In the genomic region with DNA sequence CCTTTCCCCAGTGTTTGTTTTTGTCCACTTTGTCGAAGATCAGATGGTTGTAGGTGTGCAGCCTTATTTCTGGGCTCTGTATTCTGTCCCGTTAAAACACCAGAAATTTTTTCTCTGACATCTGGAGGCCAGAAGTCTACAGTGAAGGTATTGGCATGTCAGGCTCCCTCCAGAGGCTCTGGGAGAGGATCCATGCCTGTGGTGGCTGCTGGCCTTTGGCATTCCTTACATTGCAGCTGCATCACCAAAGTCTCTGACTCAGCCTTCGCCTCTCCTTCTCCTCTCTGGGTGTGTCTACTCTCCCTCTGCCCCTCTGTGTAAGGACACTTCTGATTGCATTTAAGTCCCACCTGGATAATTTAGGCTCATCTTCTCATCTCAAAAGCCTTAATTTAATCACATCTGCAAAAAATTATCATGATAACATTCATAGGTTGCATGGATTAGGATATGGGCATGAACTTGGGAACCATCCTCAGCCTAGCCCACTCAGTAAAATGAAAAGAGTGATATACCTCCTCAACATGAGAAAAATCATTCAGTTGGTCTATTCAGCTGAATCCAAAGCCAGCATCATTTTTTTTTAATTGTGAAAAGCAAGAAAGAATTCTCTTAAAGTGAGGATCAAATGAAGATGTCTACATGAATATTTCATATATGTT, we compare ENCODE assay signal across 10 cellular contexts.
A peak's percentile ranks its signal among the peaks of the same experiment; 100 is the strongest.
DNase-seq lines count a peak whose midpoint lies in the region; ATAC-seq and TF ChIP-seq lines count a peak whose summit lies in the region.
"Had no signal": no experiment of that assay in that cellular context is flagged by ENCODE, and none has a peak within 500 bp of the region (broad histone marks: within the 10 kb centered on the region; RNA-seq: fewer than 3 reads in every experiment).

No MANE protein-coding gene starts in this region.

- 15% methylated on average over 3 of the region's 3 CpGs for WGBS in SK-N-SH (ENCODE audit: low lambda C conversion rate)

- TF ChIP-seq RAD21 in SK-N-SH (IDR thresholded peaks at IDR 0.05; ENCODE audit: low read length) = no peak

- peaks cover 3 to 4% of the 10 kb centered on the region in 2 experiments; a peak in 2 of 4 replicates for H3K4me1 ChIP-seq in SK-N-SH (ENCODE audit: control insufficient read depth in 1 of 2, insufficient read depth in 2 of 2, low read depth in 1 of 2, low read length in 1 of 2)
- peaks cover 22% of the 10 kb centered on the region in 2 donors for H3K4me1 ChIP-seq in gastrocnemius medialis

- no peak overlapping the region for H3K4me3 ChIP-seq in H7 (ENCODE audit: insufficient read depth, low read depth, low read length)
- H3K4me3 ChIP-seq in SK-N-SH (ENCODE audit: low read depth in 2 of 2, low read length in 1 of 2) = no peak overlapping the region
- no peak overlapping the region for H3K4me3 ChIP-seq in gastrocnemius medialis

- H3K27me3 ChIP-seq in H7 (ENCODE audit: control insufficient read depth, insufficient read depth, low read length) (no peaks in the 10 kb centered on the region), SK-N-SH (ENCODE audit: insufficient read depth) (no peaks in the 10 kb centered on the region), gastrocnemius medialis (no peaks in the 10 kb centered on the region)

- H3K79me2 ChIP-seq in SK-N-SH (ENCODE audit: insufficient read depth) = no peaks in the 10 kb centered on the region

- TF ChIP-seq CTCF in SK-N-SH (IDR thresholded peaks at IDR 0.05) = 0 out of 2 replicates have a peak, but pooled peaks have one; percentile 23
- no peak for TF ChIP-seq CTCF in gastrocnemius medialis (IDR thresholded peaks at IDR 0.05 in 4 of 5, conservative IDR thresholded peaks at IDR 0.05 in 1 of 5)

- H4K20me1 ChIP-seq in SK-N-SH (ENCODE audit: insufficient read depth) = no peaks in the 10 kb centered on the region

- peak; percentile 34 to 85 for ATAC-seq in gastrocnemius medialis
- no peak for ATAC-seq in GM21529 (IDR thresholded peaks at IDR 0.05; ENCODE audit: unreplicated experiment)

- H3K9ac ChIP-seq in SK-N-SH = no peak overlapping the region

- H3F3A ChIP-seq in SK-N-SH (replicated peaks; ENCODE audit: insufficient read depth) = no peaks in the 10 kb centered on the region

- in situ Hi-C loops in gastrocnemius medialis (cut with MboI; ENCODE audit: low sequenced_read_pairs in 4 of 4) = no loop called here

- H3K27ac ChIP-seq in SK-N-SH (ENCODE audit: low read depth in 2 of 2, low read length in 1 of 2) (peak overlapping the region in 1 of 2 experiments; percentile 6; a peak in 1 of 4 replicates), gastrocnemius medialis (peak overlapping the region; percentile 12 to 53 (median 28))

- H3K4me2 ChIP-seq in SK-N-SH = peak overlapping the region; percentile 9; the same call in 1 of the 2 replicates

- POLR2A ChIA-PET in SK-N-SH (lab: Yijun Ruan, JAX) = no interaction called here

- H3K9me3 ChIP-seq in SK-N-SH (no peaks in the 10 kb centered on the region), gastrocnemius medialis (no peaks in the 10 kb centered on the region)

- TF ChIP-seq POLR2A in gastrocnemius medialis (IDR thresholded peaks at IDR 0.05) = no peak

- H2AFZ ChIP-seq in SK-N-SH (ENCODE audit: low read depth) = no peak overlapping the region

- TF ChIP-seq EP300 in SK-N-SH (IDR thresholded peaks at IDR 0.05; ENCODE audit: borderline replicate concordance in 1 of 2, low read depth in 1 of 2, low read length in 1 of 2) = peak in 1 of 2 experiments; percentile 78; a peak in 1 of 4 replicates

- intact Hi-C loops in gastrocnemius medialis (cut with DNase I; ENCODE audit: low total_unique reads) = loop anchor here (5.0 kb wide), 1 partner anchor 65 kb away; no protein-coding TSS in a partner anchor

- DNase-seq in H7 (peak; percentile 25), SK-N-SH (peak; percentile 42), fibroblast of peridontal ligament (ENCODE audit: extremely low read depth) (peak; percentile 81), gastrocnemius medialis (no peak), cerebellar nuclear complex (lab: John Stamatoyannopoulos, UW) (no peak)
- no peak for DNase-seq in stimulated activated CD4-positive, alpha-beta T cell treated with anti-CD3 and anti-CD28 coated beads, Interleukin-15, amount 100 ng/mL, for 24 hours
- no peak for DNase-seq in central memory CD4-positive, alpha-beta T cell
- DNase-seq: aorta, DMS79 treated with DMSO at 0.1 percent for 48 hours had no signal

- H3K36me3 ChIP-seq in H7 (replicated peaks; ENCODE audit: control insufficient read depth, insufficient read depth, low read length) = no peaks in the 10 kb centered on the region
- H3K36me3 ChIP-seq in SK-N-SH (replicated peaks in 1 of 2; ENCODE audit: control insufficient read depth in 1 of 2, insufficient read depth in 2 of 2, low read length in 1 of 2) = no peaks in the 10 kb centered on the region
- no peaks in the 10 kb centered on the region for H3K36me3 ChIP-seq in gastrocnemius medialis

- CTCF ChIA-PET in SK-N-SH (lab: Yijun Ruan, JAX) = interaction anchor here (0.9 to 2.0 kb wide), 3 partner anchors 31 to 173 kb away, joined by 3 to 8 read pairs (median 3); no protein-coding TSS in a partner anchor

- H3K9me2 ChIP-seq in SK-N-SH = no peaks in the 10 kb centered on the region

TF ChIP-seq in SK-N-SH, 30 proteins besides CTCF, POLR2A, EP300 and RAD21 (continues in another document):
- peak; percentile 34; the same call in 1 of the 2 replicates for TF ChIP-seq NFIC (IDR thresholded peaks at IDR 0.05; ENCODE audit: borderline replicate concordance)
- peak; percentile 53 for TF ChIP-seq CHD2 (IDR thresholded peaks at IDR 0.05; ENCODE audit: low read length, partially characterized antibody)
- TF ChIP-seq, protein P1, sequence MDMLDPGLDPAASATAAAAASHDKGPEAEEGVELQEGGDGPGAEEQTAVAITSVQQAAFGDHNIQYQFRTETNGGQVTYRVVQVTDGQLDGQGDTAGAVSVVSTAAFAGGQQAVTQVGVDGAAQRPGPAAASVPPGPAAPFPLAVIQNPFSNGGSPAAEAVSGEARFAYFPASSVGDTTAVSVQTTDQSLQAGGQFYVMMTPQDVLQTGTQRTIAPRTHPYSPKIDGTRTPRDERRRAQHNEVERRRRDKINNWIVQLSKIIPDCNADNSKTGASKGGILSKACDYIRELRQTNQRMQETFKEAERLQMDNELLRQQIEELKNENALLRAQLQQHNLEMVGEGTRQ (IDR thresholded peaks at IDR 0.05; ENCODE audit: borderline replicate concordance, low read depth, low read length) = no peak
- peak; percentile 57; the same call in 1 of the 2 replicates for TF ChIP-seq SIN3A (IDR thresholded peaks at IDR 0.05; ENCODE audit: borderline replicate concordance, low read depth, low read length)
- TF ChIP-seq RCOR1 (IDR thresholded peaks at IDR 0.05; ENCODE audit: low read length) = peak; percentile 98
- TF ChIP-seq TAF1 (IDR thresholded peaks at IDR 0.05; ENCODE audit: borderline replicate concordance, low read depth, low read length) = no peak
- TF ChIP-seq FOSL2 (IDR thresholded peaks at IDR 0.05; ENCODE audit: borderline replicate concordance, low read depth) = peak; percentile 85
- TF ChIP-seq IRF3 (IDR thresholded peaks at IDR 0.05; ENCODE audit: low read depth, low read length) = no peak
- TF ChIP-seq FOXJ3 (CRISPR knock-in tag; IDR thresholded peaks at IDR 0.05) = no peak
- TF ChIP-seq USF1 (IDR thresholded peaks at IDR 0.05; ENCODE audit: borderline replicate concordance, low read depth) = no peak
- TF ChIP-seq SMC3 (IDR thresholded peaks at IDR 0.05; ENCODE audit: low read depth, low read length) = no peak
- TF ChIP-seq RFX5 (IDR thresholded peaks at IDR 0.05; ENCODE audit: low read length) = no peak
- TF ChIP-seq FOXM1 (IDR thresholded peaks at IDR 0.05; ENCODE audit: low read depth) = no peak
- no peak for TF ChIP-seq NRF1 (IDR thresholded peaks at IDR 0.05; ENCODE audit: low read depth, low read length)
- TF ChIP-seq JUND (IDR thresholded peaks at IDR 0.05) = peak; percentile 70
- TF ChIP-seq YY1 (IDR thresholded peaks at IDR 0.05; ENCODE audit: low read depth) = no peak
- peak; percentile 53; the same call in 1 of the 2 replicates for TF ChIP-seq MAX (IDR thresholded peaks at IDR 0.05; ENCODE audit: low read depth)
- TF ChIP-seq, protein P2, sequence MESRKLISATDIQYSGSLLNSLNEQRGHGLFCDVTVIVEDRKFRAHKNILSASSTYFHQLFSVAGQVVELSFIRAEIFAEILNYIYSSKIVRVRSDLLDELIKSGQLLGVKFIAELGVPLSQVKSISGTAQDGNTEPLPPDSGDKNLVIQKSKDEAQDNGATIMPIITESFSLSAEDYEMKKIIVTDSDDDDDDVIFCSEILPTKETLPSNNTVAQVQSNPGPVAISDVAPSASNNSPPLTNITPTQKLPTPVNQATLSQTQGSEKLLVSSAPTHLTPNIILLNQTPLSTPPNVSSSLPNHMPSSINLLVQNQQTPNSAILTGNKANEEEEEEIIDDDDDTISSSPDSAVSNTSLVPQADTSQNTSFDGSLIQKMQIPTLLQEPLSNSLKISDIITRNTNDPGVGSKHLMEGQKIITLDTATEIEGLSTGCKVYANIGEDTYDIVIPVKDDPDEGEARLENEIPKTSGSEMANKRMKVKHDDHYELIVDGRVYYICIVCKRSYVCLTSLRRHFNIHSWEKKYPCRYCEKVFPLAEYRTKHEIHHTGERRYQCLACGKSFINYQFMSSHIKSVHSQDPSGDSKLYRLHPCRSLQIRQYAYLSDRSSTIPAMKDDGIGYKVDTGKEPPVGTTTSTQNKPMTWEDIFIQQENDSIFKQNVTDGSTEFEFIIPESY (IDR thresholded peaks at IDR 0.05; ENCODE audit: borderline replicate concordance, low read depth) = no peak
- TF ChIP-seq EZH2phosphoT487 (IDR thresholded peaks at IDR 0.05; ENCODE audit: borderline replicate concordance, low read depth) = no peak

Comparison
In these comparisons a context has a peak if more than half of its experiments do, and no peak if none do; other contexts are left out.
1. DNase-seq: peak in H7 (single experiment), SK-N-SH (single experiment) and fibroblast of peridontal ligament (single experiment); none in gastrocnemius medialis (0 of 2), stimulated activated CD4-positive, alpha-beta T cell treated with anti-CD3 and anti-CD28 coated beads, Interleukin-15, amount 100 ng/mL, for 24 hours (single experiment), central memory CD4-positive, alpha-beta T cell (single experiment) and cerebellar nuclear complex (0 of 2).